ENCODE assay signal across 15 cellular contexts in the genomic region with DNA sequence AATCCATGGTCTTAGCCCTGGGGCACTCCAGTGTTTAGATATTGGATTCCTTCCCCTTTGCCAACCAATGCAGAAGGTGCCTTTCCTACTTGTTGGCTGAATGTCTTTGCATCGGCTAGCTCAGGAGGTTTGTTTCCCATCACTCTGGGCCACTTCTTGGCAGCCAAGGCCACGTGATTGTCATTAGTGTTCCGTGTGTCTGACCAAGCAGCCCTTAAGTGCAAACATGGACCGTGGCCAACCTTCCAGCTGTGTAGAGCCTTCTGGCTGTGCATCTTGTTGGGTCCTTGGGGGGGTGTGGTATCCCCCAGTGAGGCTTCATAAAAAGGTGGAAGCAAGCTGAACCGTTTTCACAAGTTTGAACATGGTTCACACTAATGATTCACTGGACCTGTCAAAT.
A peak's percentile ranks its signal among the peaks of the same experiment; 100 is the strongest.
DNase-seq lines count a peak whose midpoint lies in the region; ATAC-seq, FAIRE-seq and TF ChIP-seq lines count a peak whose summit lies in the region.
"Had no signal": no experiment of that assay in that cellular context is flagged by ENCODE, and none has a peak within 500 bp of the region (broad histone marks: within the 10 kb centered on the region; RNA-seq: fewer than 3 reads in every experiment).

No MANE protein-coding gene starts in this region.

- peak overlapping the region; percentile 17 for H2AFZ ChIP-seq in K562 (ENCODE audit: low read depth, low read length)
- H2AFZ ChIP-seq: GM23338 had no signal

- no peaks in the 10 kb centered on the region for H3K9me1 ChIP-seq in K562 (ENCODE audit: control insufficient read depth, insufficient read depth, low read length)

- FAIRE-seq in K562 (lab: Jason Lieb, UNC) = peak; percentile 59
- FAIRE-seq: GM12891 had no signal

- H3K79me2 ChIP-seq in K562 (ENCODE audit: control insufficient read depth, insufficient read depth, low read length) = no peaks in the 10 kb centered on the region

- POLR2A ChIA-PET in K562 (lab: Yijun Ruan, JAX) = interaction anchor here (1.2 kb wide), 1 partner anchor 11 kb away, joined by 3 read pairs; no protein-coding TSS in a partner anchor

- DNase-seq in COR-L47 (lab: John Stamatoyannopoulos, UW) (peak; percentile 44), NCI-H187 treated with DMSO at 0.1 percent for 48 hours (lab: John Stamatoyannopoulos, UW) (peak; percentile 11), K562 (ENCODE audit: extremely low read depth in 1 of 4, low spot score in 3 of 4) (no peak), T-helper 2 cell (no peak), iPS-NIHi11 (ENCODE audit: low spot score) (no peak), ecto neural progenitor cell (ENCODE audit: low spot score) (no peak)
- DNase-seq: activated naive CD4-positive, alpha-beta T cell treated with anti-CD3 and anti-CD28 coated beads for 36 hours; DND-41; NCI-H82; SJCRH30 had no signal

- H3K4me3 ChIP-seq in K562 (no peak overlapping the region), muscle layer of colon (ENCODE audit: low read depth in 1 of 2, low read length in 2 of 2) (no peak overlapping the region)
- H3K4me3 ChIP-seq: cardiac muscle cell, GM23338, SJCRH30 had no signal

- 15% methylated on average over 5 of the region's 5 CpGs for WGBS in K562 (ENCODE audit: insufficient coverage, low coverage, missing lambda C conversion rate)

- H3K9me3 ChIP-seq in K562 (replicated peaks; ENCODE audit: control insufficient read depth, insufficient read depth, low read depth, low read length) = no peaks in the 10 kb centered on the region
- no peaks in the 10 kb centered on the region for H3K9me3 ChIP-seq in muscle layer of colon (ENCODE audit: low read length)
- H3K9me3 ChIP-seq: SJCRH30 had no signal

- no peaks in the 10 kb centered on the region for H3K27me3 ChIP-seq in K562 (ENCODE audit: control insufficient read depth in 2 of 2, insufficient read depth in 2 of 2, low read length in 2 of 2)
- H3K27me3 ChIP-seq in muscle layer of colon (ENCODE audit: control insufficient read depth in 1 of 2, insufficient read depth in 2 of 2, low read length in 2 of 2) = no peaks in the 10 kb centered on the region
- H3K27me3 ChIP-seq: cardiac muscle cell, SJCRH30 had no signal

- H3K4me2 ChIP-seq in K562 (ENCODE audit: insufficient read depth, low read length) = no peak overlapping the region
- H3K4me2 ChIP-seq: GM23338 had no signal

- intact Hi-C loops in K562 (cut with micrococcal nuclease) = no loop called here

- H3K27ac ChIP-seq in K562 (ENCODE audit: extremely low read depth, low read depth, low read length) = no peak overlapping the region
- H3K27ac ChIP-seq in muscle layer of colon (ENCODE audit: low read depth, low read length) = peak overlapping the region; percentile 45
- H3K27ac ChIP-seq: cardiac muscle cell, SJCRH30 had no signal

- TF ChIP-seq RAD21 in K562 (CRISPR knock-in tag; conservative IDR thresholded peaks at IDR 0.05 in 1 of 2, IDR thresholded peaks at IDR 0.05 in 1 of 2) = no peak

- BruUV-seq in K562 (replicated peaks; lab: Mats Ljungman, UMichigan) = no TSS peak

- in situ Hi-C loops in K562 (cut with MboI) = no loop called here

- no peak for TF ChIP-seq POLR2A in K562 (conservative IDR thresholded peaks at IDR 0.05)

- H3K36me3 ChIP-seq in K562 (ENCODE audit: control insufficient read depth, insufficient read depth, low read length) (no peaks in the 10 kb centered on the region), muscle layer of colon (ENCODE audit: insufficient read depth, low read length) (peaks cover 3% of the 10 kb centered on the region)
- H3K36me3 ChIP-seq: cardiac muscle cell, SJCRH30 had no signal

- no peak for TF ChIP-seq EP300 in K562 (IDR thresholded peaks at IDR 0.05; ENCODE audit: low read length)

- H3K4me1 ChIP-seq in K562 (replicated peaks in 1 of 2; ENCODE audit: control insufficient read depth in 2 of 2, insufficient read depth in 2 of 2, low read length in 2 of 2) = peaks cover 14 to 16% of the 10 kb centered on the region in 2 experiments
- H3K4me1 ChIP-seq in muscle layer of colon (ENCODE audit: insufficient read depth, low read length) = peaks cover 89% of the 10 kb centered on the region
- H3K4me1 ChIP-seq: SJCRH30 had no signal

- CTCF ChIA-PET in K562 (lab: Yijun Ruan, JAX; ENCODE audit: low intra/inter-chr PET ratio) = no interaction called here

- TF ChIP-seq CTCF in K562 (IDR thresholded peaks at IDR 0.05 in 2 of 3, conservative IDR thresholded peaks at IDR 0.05 in 1 of 3; ENCODE audit: insufficient read depth in 2 of 3, low read depth in 1 of 3, low read length in 3 of 3) = no peak

- H3K9ac ChIP-seq in K562 (ENCODE audit: insufficient read depth in 1 of 2, low read depth in 2 of 2, low read length in 2 of 2) (no peak overlapping the region), muscle layer of colon (ENCODE audit: low read length) (no peak overlapping the region)

- ATAC-seq in K562 (no peak), HG02852 (IDR thresholded peaks at IDR 0.05; ENCODE audit: unreplicated experiment) (no peak)
- ATAC-seq: GM23338 had no signal

- H4K20me1 ChIP-seq in K562 (replicated peaks; ENCODE audit: control insufficient read depth, insufficient read depth, low read length) = no peaks in the 10 kb centered on the region

TF ChIP-seq in K562, 482 proteins besides CTCF, POLR2A, EP300 and RAD21 (continues in another document):
- TF ChIP-seq SAP30 (IDR thresholded peaks at IDR 0.05; ENCODE audit: borderline replicate concordance, insufficient read depth, low read depth, low read length, poor library complexity, severe bottlenecking) = no peak
- TF ChIP-seq, protein P1, sequence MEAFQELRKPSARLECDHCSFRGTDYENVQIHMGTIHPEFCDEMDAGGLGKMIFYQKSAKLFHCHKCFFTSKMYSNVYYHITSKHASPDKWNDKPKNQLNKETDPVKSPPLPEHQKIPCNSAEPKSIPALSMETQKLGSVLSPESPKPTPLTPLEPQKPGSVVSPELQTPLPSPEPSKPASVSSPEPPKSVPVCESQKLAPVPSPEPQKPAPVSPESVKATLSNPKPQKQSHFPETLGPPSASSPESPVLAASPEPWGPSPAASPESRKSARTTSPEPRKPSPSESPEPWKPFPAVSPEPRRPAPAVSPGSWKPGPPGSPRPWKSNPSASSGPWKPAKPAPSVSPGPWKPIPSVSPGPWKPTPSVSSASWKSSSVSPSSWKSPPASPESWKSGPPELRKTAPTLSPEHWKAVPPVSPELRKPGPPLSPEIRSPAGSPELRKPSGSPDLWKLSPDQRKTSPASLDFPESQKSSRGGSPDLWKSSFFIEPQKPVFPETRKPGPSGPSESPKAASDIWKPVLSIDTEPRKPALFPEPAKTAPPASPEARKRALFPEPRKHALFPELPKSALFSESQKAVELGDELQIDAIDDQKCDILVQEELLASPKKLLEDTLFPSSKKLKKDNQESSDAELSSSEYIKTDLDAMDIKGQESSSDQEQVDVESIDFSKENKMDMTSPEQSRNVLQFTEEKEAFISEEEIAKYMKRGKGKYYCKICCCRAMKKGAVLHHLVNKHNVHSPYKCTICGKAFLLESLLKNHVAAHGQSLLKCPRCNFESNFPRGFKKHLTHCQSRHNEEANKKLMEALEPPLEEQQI (IDR thresholded peaks at IDR 0.05) = no peak
- peak; percentile 56 for TF ChIP-seq NFIC (IDR thresholded peaks at IDR 0.05)
- TF ChIP-seq, protein P2, sequence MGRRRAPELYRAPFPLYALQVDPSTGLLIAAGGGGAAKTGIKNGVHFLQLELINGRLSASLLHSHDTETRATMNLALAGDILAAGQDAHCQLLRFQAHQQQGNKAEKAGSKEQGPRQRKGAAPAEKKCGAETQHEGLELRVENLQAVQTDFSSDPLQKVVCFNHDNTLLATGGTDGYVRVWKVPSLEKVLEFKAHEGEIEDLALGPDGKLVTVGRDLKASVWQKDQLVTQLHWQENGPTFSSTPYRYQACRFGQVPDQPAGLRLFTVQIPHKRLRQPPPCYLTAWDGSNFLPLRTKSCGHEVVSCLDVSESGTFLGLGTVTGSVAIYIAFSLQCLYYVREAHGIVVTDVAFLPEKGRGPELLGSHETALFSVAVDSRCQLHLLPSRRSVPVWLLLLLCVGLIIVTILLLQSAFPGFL (CRISPR knock-in tag; IDR thresholded peaks at IDR 0.05) = no peak
- no peak for TF ChIP-seq SRF (CRISPR knock-in tag; IDR thresholded peaks at IDR 0.05)
- TF ChIP-seq, protein P3, sequence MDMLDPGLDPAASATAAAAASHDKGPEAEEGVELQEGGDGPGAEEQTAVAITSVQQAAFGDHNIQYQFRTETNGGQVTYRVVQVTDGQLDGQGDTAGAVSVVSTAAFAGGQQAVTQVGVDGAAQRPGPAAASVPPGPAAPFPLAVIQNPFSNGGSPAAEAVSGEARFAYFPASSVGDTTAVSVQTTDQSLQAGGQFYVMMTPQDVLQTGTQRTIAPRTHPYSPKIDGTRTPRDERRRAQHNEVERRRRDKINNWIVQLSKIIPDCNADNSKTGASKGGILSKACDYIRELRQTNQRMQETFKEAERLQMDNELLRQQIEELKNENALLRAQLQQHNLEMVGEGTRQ (CRISPR knock-in tag; IDR thresholded peaks at IDR 0.05) = peak; percentile 60
- no peak for TF ChIP-seq MTA3 (IDR thresholded peaks at IDR 0.05; ENCODE audit: borderline replicate concordance)
- no peak for TF ChIP-seq ATF1 (CRISPR knock-in tag; IDR thresholded peaks at IDR 0.05)
- TF ChIP-seq ATF1 (tag; IDR thresholded peaks at IDR 0.05) = no peak
- no peak for TF ChIP-seq DIDO1 (tag; IDR thresholded peaks at IDR 0.05; ENCODE audit: low read depth)
- TF ChIP-seq RHOXF2B (CRISPR knock-in tag; conservative IDR thresholded peaks at IDR 0.05) = no peak
- no peak for TF ChIP-seq STAT5B (CRISPR knock-in tag; IDR thresholded peaks at IDR 0.05)

Comparison
In these comparisons a context has a peak if more than half of its experiments do, and no peak if none do; other contexts are left out.
1. DNase-seq: peak in COR-L47 (single experiment) and NCI-H187 treated with DMSO at 0.1 percent for 48 hours (single experiment); none in K562 (0 of 4), T-helper 2 cell (0 of 5), iPS-NIHi11 (single experiment) and ecto neural progenitor cell (single experiment).